Comparison of ENCODE assay signal across 1 cellular context in genomic region chr7:24975647-24976260, GRCh38.
TF ChIP-seq lines count a peak whose summit lies in the region.

No MANE protein-coding gene starts in this region.

TF ChIP-seq in GM12878, 131 proteins besides CTCF, POLR2A, EP300 and RAD21:
- TF ChIP-seq SKIL (IDR thresholded peaks at IDR 0.05; ENCODE audit: low read depth, poor library complexity, severe bottlenecking) = no peak
- TF ChIP-seq PRDM15 (CRISPR knock-in tag; IDR thresholded peaks at IDR 0.05) = no peak
- TF ChIP-seq IRF3 (IDR thresholded peaks at IDR 0.05) = no peak
- TF ChIP-seq CHD1 (IDR thresholded peaks at IDR 0.05; ENCODE audit: low read depth, low read length) = no peak
- TF ChIP-seq ASH2L (IDR thresholded peaks at IDR 0.05; ENCODE audit: borderline replicate concordance, low read depth) = no peak
- no peak for TF ChIP-seq CEBPB (IDR thresholded peaks at IDR 0.05; ENCODE audit: borderline replicate concordance in 1 of 2, low read depth in 2 of 2, low read length in 2 of 2)
- no peak for TF ChIP-seq NR2C1 (IDR thresholded peaks at IDR 0.05)
- TF ChIP-seq RBBP5 (conservative IDR thresholded peaks at IDR 0.05) = no peak
- no peak for TF ChIP-seq USF1 (IDR thresholded peaks at IDR 0.05; ENCODE audit: borderline replicate concordance, extremely low read length, insufficient read depth, low read depth, low read length)
- no peak for TF ChIP-seq BHLHE40 (IDR thresholded peaks at IDR 0.05; ENCODE audit: borderline replicate concordance in 1 of 2, low read depth in 2 of 2, low read length in 1 of 2)
- TF ChIP-seq E2F4 (IDR thresholded peaks at IDR 0.05; ENCODE audit: low read depth, low read length) = no peak
- no peak for TF ChIP-seq MXI1 (IDR thresholded peaks at IDR 0.05; ENCODE audit: low read depth, low read length)
- no peak for TF ChIP-seq POLR2AphosphoS2 (IDR thresholded peaks at IDR 0.05; ENCODE audit: low read depth, low read length)
- no peak for TF ChIP-seq BRCA1 (IDR thresholded peaks at IDR 0.05; ENCODE audit: low read depth, low read length)
- TF ChIP-seq CUX1 (IDR thresholded peaks at IDR 0.05; ENCODE audit: insufficient replicate concordance, low read depth, low read length) = no peak
- no peak for TF ChIP-seq WRNIP1 (IDR thresholded peaks at IDR 0.05; ENCODE audit: borderline replicate concordance, low read depth, low read length)
- no peak for TF ChIP-seq SMC3 (IDR thresholded peaks at IDR 0.05; ENCODE audit: borderline replicate concordance, low read length)
